9 cellular contexts compared by ENCODE assay signal in genomic region chr14:47539065-47539464, GRCh38.
DNase-seq lines count a peak whose midpoint lies in the region; ATAC-seq and TF ChIP-seq lines count a peak whose summit lies in the region.
"Had no signal": no experiment of that assay in that cellular context is flagged by ENCODE, and none has a peak within 500 bp of the region (broad histone marks: within the 10 kb centered on the region; RNA-seq: fewer than 3 reads in every experiment).

No MANE protein-coding gene starts in this region.

- peaks cover 7% of the 10 kb centered on the region; the same call in 1 of the 2 replicates for H3K9me2 ChIP-seq in GM23338 (ENCODE audit: insufficient read depth)

- no peak overlapping the region for H3K27ac ChIP-seq in GM23338 (ENCODE audit: low read depth)

- no peaks in the 10 kb centered on the region for H3K79me2 ChIP-seq in GM23338 (replicated peaks; ENCODE audit: insufficient read depth)

- H3K27me3 Mint-ChIP-seq in GM23338 (ENCODE audit: insufficient read depth, low read depth, poor library complexity): peaks cover 4% of the 10 kb centered on the region
- H3K27me3 Mint-ChIP-seq: memory B cell had no signal

- H3K4me2 ChIP-seq in GM23338: no peak overlapping the region

- H3K4me1 ChIP-seq in GM23338 (ENCODE audit: insufficient read depth): peaks cover 34% of the 10 kb centered on the region

- H2AFZ ChIP-seq in GM23338: peak overlapping the region; percentile 45; the same call in 1 of the 2 replicates

- H3K4me3 Mint-ChIP-seq in GM23338: no peak overlapping the region
- H3K4me3 Mint-ChIP-seq: memory B cell had no signal

- H3K27ac Mint-ChIP-seq in GM23338: no peak overlapping the region
- H3K27ac Mint-ChIP-seq: memory B cell had no signal

- H3K36me3 ChIP-seq in GM23338 (ENCODE audit: insufficient read depth): no peaks in the 10 kb centered on the region

- H3K4me3 ChIP-seq in GM23338: no peak overlapping the region

- H3K36me3 Mint-ChIP-seq in GM23338 (ENCODE audit: low read depth): 0 out of 3 replicates have a peak, but pooled peaks cover 4% of the 10 kb centered on the region
- H3K36me3 Mint-ChIP-seq: memory B cell had no signal

- peak; percentile 78 to 86 for TF ChIP-seq CTCF in GM23338 (conservative IDR thresholded peaks at IDR 0.05; ENCODE audit: low read depth in 2 of 2)

- peak; percentile 85 for ATAC-seq in GM23338

- peaks cover 40% of the 10 kb centered on the region for H3K4me1 Mint-ChIP-seq in GM23338
- H3K4me1 Mint-ChIP-seq: memory B cell had no signal

- no peaks in the 10 kb centered on the region for H3K27me3 ChIP-seq in GM23338 (ENCODE audit: insufficient read depth)

- no peaks in the 10 kb centered on the region for H3F3A ChIP-seq in GM23338 (replicated peaks; ENCODE audit: low read depth)

- no peaks in the 10 kb centered on the region; the same call in 2 of the 3 replicates for H3K9me3 Mint-ChIP-seq in GM23338

- H4K20me1 ChIP-seq in GM23338 (replicated peaks; ENCODE audit: insufficient read depth): no peaks in the 10 kb centered on the region

- DNase-seq in A172 (ENCODE audit: low spot score) (peak; percentile 6), GM23338 (ENCODE audit: low spot score) (peak; percentile 81), OCI-M2 (lab: John Stamatoyannopoulos, UW; ENCODE audit: unreplicated experiment) (peak; percentile 12), iPS DF 19.7 (ENCODE audit: low read depth, low spot score) (peak; percentile 54), ureter (ENCODE audit: low spot score) (no peak), dermis blood vessel endothelial cell (no peak)
- no peak for DNase-seq in stimulated activated CD4-positive, alpha-beta T cell treated with anti-CD3 and anti-CD28 coated beads, Interleukin-4, amount 100 ng/mL, for 4 hours
- DNase-seq in activated T-cell treated with anti-CD3 and anti-CD28 coated beads, Interleukin-2, amount 50 U/mL, for 1 hour: no peak

TF ChIP-seq in GM23338, 12 proteins besides CTCF, POLR2A, EP300 and RAD21:
- TF ChIP-seq STAT1 (IDR thresholded peaks at IDR 0.05; ENCODE audit: unreplicated experiment) (no peak), CREB1 (CRISPR knock-in tag; IDR thresholded peaks at IDR 0.05; ENCODE audit: low read depth) (no peak), ZNF331 (CRISPR knock-in tag; IDR thresholded peaks at IDR 0.05; ENCODE audit: low read depth) (no peak), POLR2AphosphoS5 (IDR thresholded peaks at IDR 0.05; ENCODE audit: low read depth) (no peak), ETS1 (IDR thresholded peaks at IDR 0.05) (no peak), NANOG (IDR thresholded peaks at IDR 0.05; ENCODE audit: borderline replicate concordance) (no peak), ZNF462 (CRISPR knock-in tag; IDR thresholded peaks at IDR 0.05) (no peak), REST (IDR thresholded peaks at IDR 0.05; ENCODE audit: unreplicated experiment) (no peak)

Comparison
In these comparisons a context has a peak if more than half of its experiments do, and no peak if none do; other contexts are left out.
1. DNase-seq: peak in A172 (single experiment), GM23338 (single experiment), OCI-M2 (single experiment) and iPS DF 19.7 (single experiment); none in ureter (single experiment), stimulated activated CD4-positive, alpha-beta T cell treated with anti-CD3 and anti-CD28 coated beads, Interleukin-4, amount 100 ng/mL, for 4 hours (0 of 2), dermis blood vessel endothelial cell (single experiment) and activated T-cell treated with anti-CD3 and anti-CD28 coated beads, Interleukin-2, amount 50 U/mL, for 1 hour (single experiment).